In genomic region chr15:64009798-64010241, GRCh38 we compare ENCODE assay signal across 10 cellular contexts. TPM values are rescaled to one million over a fixed set of nuclear protein-coding genes. Genes with fewer than 3 reads are reported as not detected.
A peak's percentile ranks its signal among the peaks of the same experiment; 100 is the strongest.
DNase-seq lines count a peak whose midpoint lies in the region; ATAC-seq, FAIRE-seq and TF ChIP-seq lines count a peak whose summit lies in the region.
"Had no signal": no experiment of that assay in that cellular context is flagged by ENCODE, and none has a peak within 500 bp of the region (broad histone marks: within the 10 kb centered on the region; RNA-seq: fewer than 3 reads in every experiment).

No MANE protein-coding gene starts in this region.

- H4K91ac ChIP-seq in neuronal stem cell (ENCODE audit: low read depth, low read length, poor library complexity): no peak overlapping the region

- no peak overlapping the region for H3K9ac ChIP-seq in neuronal stem cell (ENCODE audit: low read depth, low read length, poor library complexity)
- no peak overlapping the region for H3K9ac ChIP-seq in kidney (ENCODE audit: low read length in 2 of 2)
- H3K9ac ChIP-seq: parathyroid adenoma had no signal

- no peak overlapping the region for H2AK5ac ChIP-seq in neuronal stem cell (ENCODE audit: low read depth, low read length)

- H3K23ac ChIP-seq in neuronal stem cell (ENCODE audit: low read depth, low read length, poor library complexity): no peak overlapping the region

- TF ChIP-seq CTCF in MCF 10A (IDR thresholded peaks at IDR 0.05; ENCODE audit: unreplicated experiment) (no peak), breast epithelium (IDR thresholded peaks at IDR 0.05) (no peak), fibroblast of mammary gland (conservative IDR thresholded peaks at IDR 0.05; ENCODE audit: control insufficient read depth, insufficient read depth, low read depth, low read length) (no peak), kidney (IDR thresholded peaks at IDR 0.05; ENCODE audit: borderline replicate concordance, extremely low read depth, insufficient read depth) (no peak), tibial artery (IDR thresholded peaks at IDR 0.05) (no peak)

- H2BK12ac ChIP-seq in neuronal stem cell (ENCODE audit: low read length): no peak overlapping the region

- CTCF ChIA-PET in MCF 10A (lab: Yijun Ruan, JAX): interaction anchor here (0.5 to 3.7 kb wide), 4 partner anchors 37 to 618 kb away, joined by 4 to 41 read pairs (median 10); partner anchors contain the start of gene DAPK2

- H3K4me3 ChIP-seq in breast epithelium: no peak overlapping the region
- H3K4me3 ChIP-seq in fibroblast of mammary gland (ENCODE audit: control insufficient read depth, low read depth, low read length): no peak overlapping the region
- H3K4me3 ChIP-seq in neuronal stem cell (ENCODE audit: low read length in 2 of 2): no peak overlapping the region
- no peak overlapping the region for H3K4me3 ChIP-seq in kidney (ENCODE audit: low read length in 2 of 2)
- no peak overlapping the region for H3K4me3 ChIP-seq in tibial artery
- H3K4me3 ChIP-seq: SJSA1 had no signal

- no peaks in the 10 kb centered on the region for H3K27me3 Mint-ChIP-seq in MCF 10A (ENCODE audit: insufficient read depth, unreplicated experiment)

- no peak overlapping the region for H3K18ac ChIP-seq in neuronal stem cell (ENCODE audit: low read length)

- H3K9me3 Mint-ChIP-seq in MCF 10A (ENCODE audit: unreplicated experiment): no peaks in the 10 kb centered on the region

- H2BK120ac ChIP-seq in neuronal stem cell (ENCODE audit: low read depth, low read length): no peak overlapping the region

- intact Hi-C loops in MCF 10A (cut with micrococcal nuclease) (no loop called here), breast epithelium (cut with DNase I; ENCODE audit: low total_unique reads) (no loop called here), kidney (cut with DNase I) (no loop called here), tibial artery (cut with DNase I; ENCODE audit: low total_unique reads) (no loop called here)

- H3K4me1 ChIP-seq in breast epithelium (peaks cover 3 to 28% of the 10 kb centered on the region in 2 donors), neuronal stem cell (ENCODE audit: control insufficient read depth in 2 of 2, insufficient read depth in 1 of 2, low read depth in 1 of 2, low read length in 2 of 2) (no peaks in the 10 kb centered on the region), kidney (ENCODE audit: control insufficient read depth in 1 of 2, insufficient read depth in 1 of 2, low read depth in 1 of 2, low read length in 2 of 2) (peaks cover 0 to 3% of the 10 kb centered on the region in 2 donors), tibial artery (peaks cover 0 to 7% (median 3%) of the 10 kb centered on the region in 4 donors)

- no peak overlapping the region for H2AFZ ChIP-seq in neuronal stem cell (ENCODE audit: low read length)
- H2AFZ ChIP-seq: parathyroid adenoma had no signal

- no peak overlapping the region for H3K4ac ChIP-seq in neuronal stem cell (ENCODE audit: low read length)

- H3K4me1 Mint-ChIP-seq in MCF 10A (ENCODE audit: insufficient read depth, unreplicated experiment): peaks cover 72% of the 10 kb centered on the region

- H3K14ac ChIP-seq in neuronal stem cell (ENCODE audit: low read length): no peak overlapping the region

- peak overlapping the region in 1 of 2 donors; percentile 40 for H3K27ac ChIP-seq in breast epithelium
- H3K27ac ChIP-seq in neuronal stem cell (replicated peaks; ENCODE audit: low read length): no peak overlapping the region
- no peak overlapping the region for H3K27ac ChIP-seq in kidney (ENCODE audit: low read depth in 2 of 2, low read length in 2 of 2)
- H3K27ac ChIP-seq in tibial artery: no peak overlapping the region
- H3K27ac ChIP-seq: parathyroid adenoma, SJSA1 had no signal

- H3K27me3 ChIP-seq in breast epithelium (no peaks in the 10 kb centered on the region), neuronal stem cell (ENCODE audit: control insufficient read depth in 3 of 3, insufficient read depth in 3 of 3, low read depth in 1 of 3, low read length in 3 of 3) (no peaks in the 10 kb centered on the region), tibial artery (no peaks in the 10 kb centered on the region)

- WGBS in neuronal stem cell (ENCODE audit: extremely low coverage in 2 of 2, insufficient read length in 2 of 2, insufficient replicate concordance in 1 of 2), 2 donors: no CpG with 5 or more reads among the region's 3 CpGs

- H4K8ac ChIP-seq in neuronal stem cell (ENCODE audit: low read depth, low read length): no peak overlapping the region

- no peak for TF ChIP-seq POLR2A in breast epithelium (IDR thresholded peaks at IDR 0.05)

- ATAC-seq in stimulated activated naive CD8-positive, alpha-beta T cell treated with anti-CD3 and anti-CD28 coated beads, Interleukin-15, Interleukin-2, amounts not matched to agents 100 U/mL and 50 U/mL, for 24 hours: peak; percentile 87

- TSS peak; percentile 30 for BruUV-seq in MCF 10A (replicated peaks; lab: Mats Ljungman, UMichigan)

- peak; percentile 64 for DNase-seq in MCF 10A (ENCODE audit: unreplicated experiment)
- DNase-seq in breast epithelium (ENCODE audit: low spot score in 2 of 2): no peak
- peak; percentile 45 to 53 for DNase-seq in activated CD4-positive, alpha-beta T cell treated with anti-CD3 and anti-CD28 coated beads, Interleukin-2, amount 50 U/mL, for 4 hours
- DNase-seq in fibroblast of mammary gland (ENCODE audit: low read depth): peak; percentile 50
- DNase-seq in stimulated activated naive CD8-positive, alpha-beta T cell treated with anti-CD3 and anti-CD28 coated beads, Interleukin-15, Interleukin-2, amounts not matched to agents 100 U/mL and 50 U/mL, for 24 hours: peak; percentile 62
- DNase-seq in neuronal stem cell (ENCODE audit: low spot score): no peak
- no peak for DNase-seq in kidney
- DNase-seq in tibial artery: no peak

- peak overlapping the region; percentile 35 for H3K4me3 Mint-ChIP-seq in MCF 10A (ENCODE audit: unreplicated experiment)

- peaks cover 5% of the 10 kb centered on the region for H3K36me3 Mint-ChIP-seq in MCF 10A (ENCODE audit: insufficient read depth, unreplicated experiment)

- no peak for FAIRE-seq in kidney (lab: Jason Lieb, UNC)

- H3K9me3 ChIP-seq in breast epithelium: no peaks in the 10 kb centered on the region
- no peaks in the 10 kb centered on the region for H3K9me3 ChIP-seq in neuronal stem cell (replicated peaks in 1 of 2; ENCODE audit: control insufficient read depth in 2 of 2, insufficient read depth in 1 of 2, low read depth in 1 of 2, low read length in 2 of 2)
- no peaks in the 10 kb centered on the region for H3K9me3 ChIP-seq in kidney (ENCODE audit: control insufficient read depth in 1 of 2, low read length in 2 of 2)
- H3K9me3 ChIP-seq in tibial artery: no peaks in the 10 kb centered on the region
- H3K9me3 ChIP-seq: SJSA1 had no signal

- H3K36me3 ChIP-seq in breast epithelium: no peaks in the 10 kb centered on the region
- no peaks in the 10 kb centered on the region for H3K36me3 ChIP-seq in neuronal stem cell (replicated peaks in 1 of 2; ENCODE audit: control insufficient read depth in 2 of 2, insufficient read depth in 2 of 2, low read length in 2 of 2)
- H3K36me3 ChIP-seq in kidney (ENCODE audit: control insufficient read depth in 1 of 2, insufficient read depth in 2 of 2, low read length in 2 of 2): no peaks in the 10 kb centered on the region
- no peaks in the 10 kb centered on the region for H3K36me3 ChIP-seq in tibial artery
- H3K36me3 ChIP-seq: SJSA1 had no signal

- H2BK15ac ChIP-seq in neuronal stem cell (ENCODE audit: low read length): no peak overlapping the region

- no peak overlapping the region for H2BK5ac ChIP-seq in neuronal stem cell (ENCODE audit: low read length)

- H3K79me1 ChIP-seq in neuronal stem cell (ENCODE audit: low read depth, low read length): no peaks in the 10 kb centered on the region

- H3K4me2 ChIP-seq in neuronal stem cell (ENCODE audit: insufficient read depth, low read length, poor library complexity, severe bottlenecking): no peak overlapping the region

- POLR2A ChIA-PET in MCF 10A (lab: Yijun Ruan, JAX): interaction anchor here (0.9 to 3.5 kb wide), 14 partner anchors 8 to 291 kb away, joined by 3 to 28 read pairs (median 6); partner anchors contain the start of genes CIAO2A, DAPK2 and SNX1

- peak overlapping the region; percentile 84 for H3K27ac Mint-ChIP-seq in MCF 10A (ENCODE audit: low read depth, unreplicated experiment)

RNA-seq across cellular contexts. Expression of gene DAPK2, which starts 36.5 kb away (rescaled TPM):
- 4.6 and 6.8 TPM in 2 replicates for total RNA-seq in MCF 10A (2022)
- total RNA-seq in breast epithelium: 10 to 100 TPM; 23.6 to 37.3 (median 29.6) TPM
- polyA plus RNA-seq in neuronal stem cell (2013, experiment 1 of 2): 2.7 TPM
- polyA plus RNA-seq in neuronal stem cell (2013, experiment 2 of 2): 2.3 TPM
- total RNA-seq in kidney: 3.0 TPM
- 3.8 TPM for polyA plus RNA-seq in kidney (ENCODE audit: insufficient read depth, low read depth, low replicate concordance)

Comparison
In these comparisons a context has a peak if more than half of its experiments do, and no peak if none do; other contexts are left out.
1. DNase-seq: peak in MCF 10A (single experiment), activated CD4-positive, alpha-beta T cell treated with anti-CD3 and anti-CD28 coated beads, Interleukin-2, amount 50 U/mL, for 4 hours (2 of 2), fibroblast of mammary gland (single experiment) and stimulated activated naive CD8-positive, alpha-beta T cell treated with anti-CD3 and anti-CD28 coated beads, Interleukin-15, Interleukin-2, amounts not matched to agents 100 U/mL and 50 U/mL, for 24 hours (single experiment); none in breast epithelium (0 of 2), neuronal stem cell (single experiment), kidney (single experiment) and tibial artery (0 of 2).